8 cellular contexts compared by ENCODE assay signal in genomic region chr9:36328798-36329411, GRCh38.
DNase-seq lines count a peak whose midpoint lies in the region; ATAC-seq, FAIRE-seq and TF ChIP-seq lines count a peak whose summit lies in the region.

No MANE protein-coding gene starts in this region.

- H3K4me3 ChIP-seq in AG09309 (ENCODE audit: control insufficient read depth, low read depth, low read length) (no peak overlapping the region), GM12865 (ENCODE audit: low read depth, low read length) (no peak overlapping the region), endothelial cell of umbilical vein (replicated peaks in 1 of 3; ENCODE audit: insufficient read depth in 1 of 3, low read depth in 1 of 3, low read length in 3 of 3) (no peak overlapping the region), aorta (ENCODE audit: low read length in 2 of 2) (no peak overlapping the region)

- H4K20me1 ChIP-seq in endothelial cell of umbilical vein (replicated peaks; ENCODE audit: control insufficient read depth, extremely low read depth, insufficient read depth, low read length), result no peaks in the 10 kb centered on the region

- intact Hi-C loops in endothelial cell of umbilical vein (cut with micrococcal nuclease), result loop anchor here (1.0 to 5.0 kb wide), 3 partner anchors 81 to 372 kb away; partner anchors contain the start of genes CLTA and OR2S2
- intact Hi-C loops in aorta (cut with DNase I), result loop anchor here in 1 of 2 donors (5.0 to 10.0 kb wide), 2 partner anchors 77 to 224 kb away; no protein-coding TSS in a partner anchor

- H3K4me1 ChIP-seq in endothelial cell of umbilical vein (ENCODE audit: control insufficient read depth, extremely low read depth, insufficient read depth, low read length) (no peaks in the 10 kb centered on the region), aorta (ENCODE audit: control insufficient read depth in 1 of 2, insufficient read depth in 2 of 2, low read length in 2 of 2) (no peaks in the 10 kb centered on the region)

- peak overlapping the region; percentile 12 for H3K4me2 ChIP-seq in endothelial cell of umbilical vein (ENCODE audit: insufficient read depth, low read length)

- H3K9me3 ChIP-seq in endothelial cell of umbilical vein (replicated peaks; ENCODE audit: control insufficient read depth, insufficient read depth, low read length) (no peaks in the 10 kb centered on the region), aorta (ENCODE audit: control insufficient read depth, low read length) (no peaks in the 10 kb centered on the region)

- TF ChIP-seq CTCF in AG09309 (IDR thresholded peaks at IDR 0.05; ENCODE audit: control insufficient read depth, insufficient read depth, low read depth, low read length, missing control alignments) (peak; percentile 60), GM12865 (IDR thresholded peaks at IDR 0.05; ENCODE audit: insufficient read depth, low read depth, low read length, missing control alignments) (peak; percentile 69), endothelial cell of umbilical vein (IDR thresholded peaks at IDR 0.05; ENCODE audit: extremely low read depth in 1 of 2, insufficient read depth in 1 of 2, low read depth in 1 of 2, low read length in 2 of 2) (peak; percentile 46 to 55)

- POLR2A ChIA-PET in endothelial cell of umbilical vein (lab: Charles Lee), result interaction anchor here (1.3 kb wide), 1 partner anchor 139 kb away, joined by 4 read pairs; no protein-coding TSS in a partner anchor

- no peaks in the 10 kb centered on the region for H3K36me3 ChIP-seq in endothelial cell of umbilical vein (ENCODE audit: control insufficient read depth in 2 of 2, extremely low read depth in 1 of 2, insufficient read depth in 2 of 2, low read length in 2 of 2)
- no peaks in the 10 kb centered on the region for H3K36me3 ChIP-seq in aorta (ENCODE audit: control insufficient read depth in 1 of 2, insufficient read depth in 2 of 2, low read length in 1 of 2)

- no peak overlapping the region for H2AFZ ChIP-seq in endothelial cell of umbilical vein (ENCODE audit: low read depth, low read length)

- no peak for TF ChIP-seq POLR2A in endothelial cell of umbilical vein (IDR thresholded peaks at IDR 0.05; ENCODE audit: low read depth, low read length)

- H3K9me1 ChIP-seq in endothelial cell of umbilical vein (replicated peaks; ENCODE audit: control insufficient read depth, extremely low read depth, insufficient read depth, low read length), result no peaks in the 10 kb centered on the region

- DNase-seq in AG09309 (ENCODE audit: low read depth) (peak; percentile 46), GM12865 (ENCODE audit: low read depth) (peak; percentile 79), NCI-H1694 treated with DMSO at 0.1 percent for 48 hours (lab: John Stamatoyannopoulos, UW) (peak; percentile 77), endothelial cell of umbilical vein (ENCODE audit: low read depth, low spot score) (peak; percentile 78), myocyte (ENCODE audit: low read depth) (peak; percentile 78), aorta (no peak)

- ATAC-seq in aorta (ENCODE audit: low FRiP score) (peak; percentile 60), GM21619 (IDR thresholded peaks at IDR 0.05; ENCODE audit: unreplicated experiment) (no peak)

- H3K9ac ChIP-seq in endothelial cell of umbilical vein (replicated peaks; ENCODE audit: extremely low read depth, insufficient read depth, low read length), result no peak overlapping the region

- dilution Hi-C loops in endothelial cell of umbilical vein (cut with MboI; ENCODE audit: extremely low pct_ligation_motif_present, low sequenced_read_pairs), result no loop called here

- no TSS peak for BruUV-seq in endothelial cell of umbilical vein (replicated peaks; lab: Mats Ljungman, UMichigan)

- H3K27ac ChIP-seq in endothelial cell of umbilical vein (ENCODE audit: insufficient read depth, low read depth, low read length), result no peak overlapping the region
- H3K27ac ChIP-seq in aorta (ENCODE audit: low read depth in 1 of 2, low read length in 2 of 2), result no peak overlapping the region

- no peaks in the 10 kb centered on the region for H3K79me2 ChIP-seq in endothelial cell of umbilical vein (ENCODE audit: control insufficient read depth, insufficient read depth, low read length)

- CTCF ChIA-PET in endothelial cell of umbilical vein (lab: Charles Lee), result interaction anchor here (0.6 to 9.3 kb wide), 41 partner anchors 10 to 538 kb away, joined by 3 to 184 read pairs (median 6); partner anchors contain the start of genes CLTA, GNE and OR2S2

- WGBS in aorta, 2 donors, result 29 to 31% methylated on average over 9 of the region's 9 CpGs

- FAIRE-seq in TTC549 (lab: Jason Lieb, UNC) (peak; percentile 83), endothelial cell of umbilical vein (lab: Jason Lieb, UNC) (peak; percentile 83)

- H3K27me3 ChIP-seq in endothelial cell of umbilical vein (ENCODE audit: control insufficient read depth in 2 of 2, insufficient read depth in 2 of 2, low read length in 2 of 2), result no peaks in the 10 kb centered on the region
- H3K27me3 ChIP-seq in aorta (ENCODE audit: control insufficient read depth in 1 of 2, insufficient read depth in 2 of 2, low read length in 1 of 2), result no peaks in the 10 kb centered on the region

TF ChIP-seq in endothelial cell of umbilical vein, 7 proteins besides CTCF, POLR2A, EP300 and RAD21:
- no peak for TF ChIP-seq POLR2AphosphoS5 (IDR thresholded peaks at IDR 0.05; ENCODE audit: insufficient read depth, low read depth, low read length)
- TF ChIP-seq EZH2 (IDR thresholded peaks at IDR 0.05; ENCODE audit: borderline replicate concordance, low read depth, low read length, severe bottlenecking), result no peak
- TF ChIP-seq MYC (IDR thresholded peaks at IDR 0.05; ENCODE audit: low read depth, low read length), result no peak
- no peak for TF ChIP-seq JUN (IDR thresholded peaks at IDR 0.05; ENCODE audit: borderline replicate concordance, insufficient read depth, insufficient read length, low read depth)
- TF ChIP-seq, protein P1, sequence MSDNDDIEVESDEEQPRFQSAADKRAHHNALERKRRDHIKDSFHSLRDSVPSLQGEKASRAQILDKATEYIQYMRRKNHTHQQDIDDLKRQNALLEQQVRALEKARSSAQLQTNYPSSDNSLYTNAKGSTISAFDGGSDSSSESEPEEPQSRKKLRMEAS (IDR thresholded peaks at IDR 0.05; ENCODE audit: insufficient read depth, insufficient read length), result no peak
- TF ChIP-seq GATA2 (IDR thresholded peaks at IDR 0.05; ENCODE audit: insufficient read depth, insufficient read length, low read depth, low read length), result no peak
- TF ChIP-seq FOS (IDR thresholded peaks at IDR 0.05; ENCODE audit: borderline replicate concordance, insufficient read depth, low read length), result no peak
TF ChIP-seq in endothelial cell of umbilical vein: peak in this region for 0.

Comparison
In these comparisons a context has a peak if more than half of its experiments do, and no peak if none do; other contexts are left out.
1. DNase-seq: peak in AG09309 (single experiment), GM12865 (single experiment), NCI-H1694 treated with DMSO at 0.1 percent for 48 hours (single experiment), endothelial cell of umbilical vein (single experiment) and myocyte (single experiment); none in aorta (0 of 2).
2. Peak in every context shown above with its lines, with median percentiles within 50 percentile points of each other: CTCF ChIP-seq.